ENCODE assay signal across 1 cellular context in the genomic region with DNA sequence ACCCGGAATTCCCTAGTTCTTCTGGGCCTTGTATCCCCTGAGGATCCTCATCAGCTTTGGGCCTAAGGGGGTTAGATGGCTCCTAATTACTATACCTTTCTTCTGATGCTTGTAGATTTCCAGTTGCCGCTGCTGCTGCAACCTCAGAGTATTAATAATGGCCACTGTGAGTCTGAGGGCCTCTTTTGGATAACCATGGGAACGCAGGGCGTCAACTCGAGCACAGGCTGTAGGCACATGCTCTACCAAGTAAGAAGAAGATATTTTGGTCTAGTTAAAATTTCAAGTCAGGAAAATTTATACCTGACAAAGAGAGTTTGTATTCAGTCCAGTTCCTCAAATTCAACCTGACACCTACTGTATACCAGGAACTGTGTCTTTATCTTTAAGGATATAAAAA.
TF ChIP-seq lines count a peak whose summit lies in the region.

No MANE protein-coding gene starts in this region.

TF ChIP-seq in K562, 482 proteins besides CTCF, POLR2A, EP300 and RAD21:
- TF ChIP-seq MGA (IDR thresholded peaks at IDR 0.05), result peak; percentile 68; the same call in 1 of the 2 replicates
- TF ChIP-seq ZNF696 (CRISPR knock-in tag; conservative IDR thresholded peaks at IDR 0.05), result no peak
- no peak for TF ChIP-seq TBL1XR1 (IDR thresholded peaks at IDR 0.05; ENCODE audit: low read length in 2 of 2)
- TF ChIP-seq ZFP30 (CRISPR knock-in tag; IDR thresholded peaks at IDR 0.05; ENCODE audit: borderline replicate concordance), result no peak
- peak in 1 of 2 experiments; percentile 55 for TF ChIP-seq E2F6 (IDR thresholded peaks at IDR 0.05; ENCODE audit: borderline replicate concordance in 1 of 2, extremely low read depth in 1 of 2, insufficient read depth in 1 of 2, insufficient read length in 1 of 2, low read depth in 1 of 2, low read length in 1 of 2, poor library complexity in 1 of 2, severe bottlenecking in 1 of 2)
- TF ChIP-seq RFX1 (IDR thresholded peaks at IDR 0.05), result peak; percentile 59
- 0 out of 2 replicates have a peak, but pooled peaks have one; percentile 8 for TF ChIP-seq SPI1 (IDR thresholded peaks at IDR 0.05; ENCODE audit: borderline replicate concordance, low read depth, low read length)
- TF ChIP-seq L3MBTL2 (IDR thresholded peaks at IDR 0.05), result peak; percentile 91
- no peak for TF ChIP-seq ZNF830 (CRISPR knock-in tag; IDR thresholded peaks at IDR 0.05)
- no peak for TF ChIP-seq POLR3G (IDR thresholded peaks at IDR 0.05; ENCODE audit: extremely low read depth, insufficient read length, insufficient replicate concordance)
